Comparison of ENCODE assay signal across 22 cellular contexts in genomic region chr10:68813554-68813953, GRCh38. TPM values are rescaled to one million over a fixed set of nuclear protein-coding genes. Genes with fewer than 3 reads are reported as not detected.
DNase-seq lines count a peak whose midpoint lies in the region; TF ChIP-seq lines count a peak whose summit lies in the region.
"Had no signal": no experiment of that assay in that cellular context is flagged by ENCODE, and none has a peak within 500 bp of the region (broad histone marks: within the 10 kb centered on the region; RNA-seq: fewer than 3 reads in every experiment).

No MANE protein-coding gene starts in this region.

- intact Hi-C loops in spleen (cut with DNase I; ENCODE audit: low total_unique reads) (no loop called here), stomach (cut with DNase I; ENCODE audit: low total_unique reads) (no loop called here)

- H3K36me3 ChIP-seq in SK-N-MC (ENCODE audit: insufficient read depth, low read length) (no peaks in the 10 kb centered on the region), spleen (no peaks in the 10 kb centered on the region), stomach (no peaks in the 10 kb centered on the region)
- H3K36me3 ChIP-seq: MG63 had no signal

- H3K9ac ChIP-seq in SK-N-MC (ENCODE audit: insufficient read length), result no peak overlapping the region

- DNase-seq in NCI-H1105 treated with DMSO at 0.1 percent for 48 hours (lab: John Stamatoyannopoulos, UW) (peak; percentile 1), NCI-H1105 (lab: John Stamatoyannopoulos, UW) (no peak), SK-N-MC (ENCODE audit: low read depth, low spot score) (no peak), medulla oblongata (ENCODE audit: extremely low spot score) (peak; percentile 4), spleen (no peak), GDM1 (lab: John Stamatoyannopoulos, UW) (no peak), stomach (no peak), D341Med (ENCODE audit: low spot score) (no peak)
- DNase-seq: CD8-positive, alpha-beta T cell; DMS153; MG63; NCI-H1092; NCI-H146; NCI-H2029; NCI-H2171; NCI-H345; NCI-H524; NCI-H774; NK-92 treated with Interleukin-12 subunit alpha and Interleukin-12 subunit beta, amount 100 ng/mL, for 24 hours had no signal

- no peak for TF ChIP-seq EP300 in stomach (IDR thresholded peaks at IDR 0.05)

- H3K4me1 ChIP-seq in spleen (no peaks in the 10 kb centered on the region), stomach (no peaks in the 10 kb centered on the region)

- peak overlapping the region; percentile 33; the same call in 1 of the 2 replicates for H3K4me3 ChIP-seq in SK-N-MC
- H3K4me3 ChIP-seq in spleen, result no peak overlapping the region
- H3K4me3 ChIP-seq in stomach, result no peak overlapping the region
- H3K4me3 ChIP-seq: K562, MG63 had no signal

- TF ChIP-seq POLR2A in spleen (IDR thresholded peaks at IDR 0.05) (no peak), stomach (IDR thresholded peaks at IDR 0.05) (no peak)

- TF ChIP-seq CTCF in spleen (IDR thresholded peaks at IDR 0.05 in 8 of 11, conservative IDR thresholded peaks at IDR 0.05 in 3 of 11) (no peak), stomach (IDR thresholded peaks at IDR 0.05) (no peak)

- H3K9me3 ChIP-seq in SK-N-MC (ENCODE audit: low read depth, low read length) (no peaks in the 10 kb centered on the region), spleen (no peaks in the 10 kb centered on the region), stomach (no peaks in the 10 kb centered on the region)
- H3K9me3 ChIP-seq: MG63 had no signal

- peak overlapping the region; percentile 78 for H3K27ac ChIP-seq in SK-N-MC
- H3K27ac ChIP-seq in spleen, result no peak overlapping the region
- H3K27ac ChIP-seq in stomach, result no peak overlapping the region
- H3K27ac ChIP-seq: 22Rv1, HL-60 had no signal

- no peaks in the 10 kb centered on the region for H3K27me3 ChIP-seq in spleen (replicated peaks in 1 of 7)
- no peaks in the 10 kb centered on the region for H3K27me3 ChIP-seq in stomach
- H3K27me3 ChIP-seq: MG63 had no signal

RNA-seq across cellular contexts. Expression of gene STOX1, which starts 13.8 kb away (rescaled TPM):
- 1 to 10 TPM in 1 of 7 donors, under 1 TPM in 5, not detected in 1; 0.11 to 2.2 (median 0.80) TPM for total RNA-seq in spleen
- polyA plus RNA-seq in spleen, result under 1 TPM; 0.26 to 0.29 (median 0.28) TPM
- 10 to 100 TPM in 1 of 5 donors, 1 to 10 TPM in 4; 1.2 to 13.8 (median 8.3) TPM for total RNA-seq in stomach
- polyA plus RNA-seq in stomach, result 1 to 10 TPM; 1.8 to 3.8 (median 2.6) TPM

Comparison
In these comparisons a context has a peak if more than half of its experiments do, and no peak if none do; other contexts are left out.
1. DNase-seq: peak in NCI-H1105 treated with DMSO at 0.1 percent for 48 hours (single experiment) and medulla oblongata (single experiment); none in NCI-H1105 (single experiment), SK-N-MC (single experiment), spleen (single experiment), GDM1 (single experiment), stomach (single experiment) and D341Med (single experiment).